19 cellular contexts compared by ENCODE assay signal in genomic region chr9:24879591-24879990, GRCh38.
"Had no signal": no experiment of that assay in that cellular context is flagged by ENCODE, and none has a peak within 500 bp of the region (broad histone marks: within the 10 kb centered on the region; RNA-seq: fewer than 3 reads in every experiment).

No MANE protein-coding gene starts in this region.

- ATAC-seq: Right ventricle myocardium inferior had no signal

- H3K4me3 ChIP-seq: PC-9, Peyer's patch, SJSA1, SK-N-MC had no signal

- H3K36me3 ChIP-seq: Peyer's patch, SJSA1 had no signal

- H3K4me2 ChIP-seq: PC-9 had no signal

- H3K9me3 ChIP-seq: Peyer's patch, SJSA1 had no signal

- H3K27ac ChIP-seq: PC-9, Peyer's patch, SJSA1, SK-N-MC had no signal

- H3K27me3 ChIP-seq: Peyer's patch, SJSA1 had no signal

- H2AFZ ChIP-seq: PC-9 had no signal

- DNase-seq: KBM-7, MV-4-11, NCI-H1048, NCI-H1105, NCI-H1417, NCI-H1436 treated with DMSO at 0.1 percent for 48 hours, NCI-H1694, NCI-H187 treated with DMSO at 0.1 percent for 48 hours, NCI-H2029 treated with DMSO at 0.1 percent for 48 hours, NCI-H2171 treated with DMSO at 0.1 percent for 48 hours, NCI-H524, NCI-H526 treated with DMSO at 0.1 percent for 48 hours, NCI-H774, PC-9, Peyer's patch, SIG-M5 had no signal

- H3K4me1 ChIP-seq: Peyer's patch, SJSA1 had no signal
